In genomic region chr11:96287796-96288439, GRCh38 we compare ENCODE assay signal across 21 cellular contexts. TPM values are rescaled to one million over a fixed set of nuclear protein-coding genes. Genes with fewer than 3 reads are reported as not detected.
DNase-seq lines count a peak whose midpoint lies in the region; ATAC-seq and TF ChIP-seq lines count a peak whose summit lies in the region.
"Had no signal": no experiment of that assay in that cellular context is flagged by ENCODE, and none has a peak within 500 bp of the region (broad histone marks: within the 10 kb centered on the region; RNA-seq: fewer than 3 reads in every experiment).

No MANE protein-coding gene starts in this region.

- no peaks in the 10 kb centered on the region for H3K27me3 Mint-ChIP-seq in CD4-positive, alpha-beta memory T cell
- H3K27me3 Mint-ChIP-seq in activated T-helper 17 cell treated with anti-CD3 and anti-CD28 coated beads, Interleukin-2, amount 50 U/mL, for 72 hours = no peaks in the 10 kb centered on the region
- no peaks in the 10 kb centered on the region for H3K27me3 Mint-ChIP-seq in immature natural killer cell (ENCODE audit: low read depth in 3 of 3)

- no peak for TF ChIP-seq POLR2A in transverse colon (IDR thresholded peaks at IDR 0.05)

- in situ Hi-C loops in transverse colon (cut with MboI; ENCODE audit: low pct_ligation_motif_present in 1 of 4, low pct_unique_long_range_greater_than_20kb in 1 of 4, low sequenced_read_pairs in 3 of 4) = no loop called here

- WGBS in transverse colon (ENCODE audit: low coverage in 1 of 2), 2 donors = 83 to 88% methylated on average over 3 to 6 of the region's 6 CpGs

- TF ChIP-seq EP300 in transverse colon (IDR thresholded peaks at IDR 0.05; ENCODE audit: low read depth) = no peak

- CTCF ChIA-PET in CD4-positive, alpha-beta memory T cell (lab: Charles Lee; ENCODE audit: partially characterized antibody) = interaction anchor here (0.7 to 1.8 kb wide), 2 partner anchors 51 to 154 kb away, joined by 4 to 8 read pairs; no protein-coding TSS in a partner anchor

- H3K27me3 ChIP-seq in ACC112 (ENCODE audit: insufficient read depth, low read length) (no peaks in the 10 kb centered on the region), transverse colon (no peaks in the 10 kb centered on the region)
- no peaks in the 10 kb centered on the region for H3K27me3 ChIP-seq in CD4-positive, alpha-beta memory T cell (ENCODE audit: insufficient read depth, low read length)

- peaks cover 0 to 3% (median under 1%) of the 10 kb centered on the region in 8 donors for H3K9me3 Mint-ChIP-seq in CD4-positive, alpha-beta memory T cell
- H3K9me3 Mint-ChIP-seq in activated T-helper 17 cell treated with anti-CD3 and anti-CD28 coated beads, Interleukin-2, amount 50 U/mL, for 72 hours = peaks cover 3% of the 10 kb centered on the region
- no peaks in the 10 kb centered on the region for H3K9me3 Mint-ChIP-seq in immature natural killer cell

- peaks cover 76% of the 10 kb centered on the region for H3K79me2 ChIP-seq in ACC112 (ENCODE audit: control insufficient read depth, insufficient read depth, low read length, unreplicated experiment)

- H3K4me3 ChIP-seq in ACC112 (ENCODE audit: low read depth, low read length) (peak overlapping the region; percentile 28; the same call in 1 of the 2 replicates), transverse colon (no peak overlapping the region)
- no peak overlapping the region for H3K4me3 ChIP-seq in CD4-positive, alpha-beta memory T cell (ENCODE audit: low read length in 2 of 2)
- H3K4me3 ChIP-seq: prostate gland, skin epidermis had no signal

- no peak overlapping the region for H2AFZ ChIP-seq in ACC112 (ENCODE audit: low read length, unreplicated experiment)

- no peak for DNase-seq in CD4-positive, alpha-beta memory T cell
- peak; percentile 7 for DNase-seq in kidney glomerular epithelial cell (lab: John Stamatoyannopoulos, UW)
- no peak for DNase-seq in immature natural killer cell
- no peak for DNase-seq in NCI-H1048 (lab: John Stamatoyannopoulos, UW)
- DNase-seq in NCI-H82 (lab: John Stamatoyannopoulos, UW) = no peak
- DNase-seq in transverse colon = no peak
- DNase-seq: activated CD4-positive, CD25-positive, alpha-beta regulatory T cell; activated CD8-positive, alpha-beta memory T cell treated with anti-CD3 and anti-CD28 coated beads, Interleukin-2, amount 50 U/mL, for 4 hours; dermis blood vessel endothelial cell; EL; foreskin fibroblast; GOT3; Kasumi-1; mesendoderm; NCI-H1105; NCI-H526 had no signal

- intact Hi-C loops in CD4-positive, alpha-beta memory T cell (cut with micrococcal nuclease) = no loop called here
- intact Hi-C loops in transverse colon (cut with DNase I; ENCODE audit: low total_unique reads) = no loop called here

- H3K36me3 Mint-ChIP-seq in CD4-positive, alpha-beta memory T cell = peaks cover 11 to 13% of the 10 kb centered on the region in 2 donors
- H3K36me3 Mint-ChIP-seq in activated T-helper 17 cell treated with anti-CD3 and anti-CD28 coated beads, Interleukin-2, amount 50 U/mL, for 72 hours (ENCODE audit: low read depth) = peaks cover 28% of the 10 kb centered on the region
- peaks cover 0 to 15% (median 4%) of the 10 kb centered on the region in 3 donors for H3K36me3 Mint-ChIP-seq in immature natural killer cell

- POLR2A ChIA-PET in CD4-positive, alpha-beta memory T cell (lab: Charles Lee; ENCODE audit: partially characterized antibody) = interaction anchor here (1.9 kb wide), 1 partner anchor 55 kb away, joined by 5 read pairs; the partner anchor contains the start of gene MAML2

- H3K36me3 ChIP-seq in ACC112 (ENCODE audit: insufficient read depth, low read length) (peaks cover 10% of the 10 kb centered on the region), transverse colon (no peaks in the 10 kb centered on the region)
- H3K36me3 ChIP-seq in CD4-positive, alpha-beta memory T cell (ENCODE audit: insufficient read depth, low read length) = peaks cover 3% of the 10 kb centered on the region
- H3K36me3 ChIP-seq: prostate gland had no signal

- H3K27ac Mint-ChIP-seq in CD4-positive, alpha-beta memory T cell = peak overlapping the region in 5 of 7 donors; percentile 2 to 61 (median 25)
- peak overlapping the region; percentile 49 for H3K27ac Mint-ChIP-seq in activated T-helper 17 cell treated with anti-CD3 and anti-CD28 coated beads, Interleukin-2, amount 50 U/mL, for 72 hours
- H3K27ac Mint-ChIP-seq in immature natural killer cell = no peak overlapping the region

- H3K27ac ChIP-seq in ACC112 (ENCODE audit: low read depth, low read length) (peak overlapping the region; percentile 87), transverse colon (no peak overlapping the region)
- no peak overlapping the region for H3K27ac ChIP-seq in CD4-positive, alpha-beta memory T cell (ENCODE audit: low read depth, low read length)
- H3K27ac ChIP-seq: prostate gland, skin epidermis had no signal

- no peaks in the 10 kb centered on the region for H3K9me3 ChIP-seq in CD4-positive, alpha-beta memory T cell (ENCODE audit: control insufficient read depth in 1 of 2, low read length in 2 of 2)
- no peaks in the 10 kb centered on the region for H3K9me3 ChIP-seq in transverse colon
- H3K9me3 ChIP-seq: prostate gland had no signal

- H3K4me1 ChIP-seq in ACC112 (ENCODE audit: control insufficient read depth, insufficient read depth, low read length, unreplicated experiment) (peaks cover 47% of the 10 kb centered on the region), transverse colon (peaks cover 10 to 43% (median 24%) of the 10 kb centered on the region in 4 donors)
- H3K4me1 ChIP-seq in CD4-positive, alpha-beta memory T cell (ENCODE audit: insufficient read depth, low read length) = peaks cover 52% of the 10 kb centered on the region
- H3K4me1 ChIP-seq: prostate gland had no signal

- no peak for ATAC-seq in activated T-helper 17 cell treated with anti-CD3 and anti-CD28 coated beads, Interleukin-2, amount 50 U/mL, for 72 hours (replicated peaks)

- TF ChIP-seq CTCF in transverse colon (IDR thresholded peaks at IDR 0.05) = no peak

- peaks cover 47 to 77% (median 60%) of the 10 kb centered on the region in 4 donors for H3K4me1 Mint-ChIP-seq in CD4-positive, alpha-beta memory T cell
- peaks cover 42% of the 10 kb centered on the region for H3K4me1 Mint-ChIP-seq in activated T-helper 17 cell treated with anti-CD3 and anti-CD28 coated beads, Interleukin-2, amount 50 U/mL, for 72 hours
- peaks cover 19 to 39% of the 10 kb centered on the region in 2 donors for H3K4me1 Mint-ChIP-seq in immature natural killer cell

- peak overlapping the region in 3 of 8 donors; percentile 4 to 61 (median 9) for H3K4me3 Mint-ChIP-seq in CD4-positive, alpha-beta memory T cell
- H3K4me3 Mint-ChIP-seq in activated T-helper 17 cell treated with anti-CD3 and anti-CD28 coated beads, Interleukin-2, amount 50 U/mL, for 72 hours = peak overlapping the region; percentile 63
- H3K4me3 Mint-ChIP-seq in immature natural killer cell = no peak overlapping the region
- H3K4me3 Mint-ChIP-seq: neural crest cell had no signal

RNA-seq across cellular contexts. Expression of gene MAML2, which starts 55.1 kb away (rescaled TPM):
- total RNA-seq in CD4-positive, alpha-beta memory T cell = 10 to 100 TPM; 37.5 to 38.3 TPM
- 10 to 100 TPM in 1 of 2 donors, 1 to 10 TPM in 1; 1.6 to 13.4 TPM for polyA plus RNA-seq in CD4-positive, alpha-beta memory T cell
- 10 to 100 TPM; 11.2 to 17.4 TPM for total RNA-seq in activated T-helper 17 cell treated with anti-CD3 and anti-CD28 coated beads, Interleukin-2, amount 50 U/mL, for 72 hours
- 1 to 10 TPM in 2 of 3 donors, under 1 TPM in 1; 0.26 to 4.5 (median 1.1) TPM for polyA plus RNA-seq in immature natural killer cell
- total RNA-seq in transverse colon = 10 to 100 TPM; 15.9 to 31.9 (median 24.9) TPM

Comparison
In these comparisons a context has a peak if more than half of its experiments do, and no peak if none do; other contexts are left out.
1. H3K27ac Mint-ChIP-seq: peak in CD4-positive, alpha-beta memory T cell (5 of 7) and activated T-helper 17 cell treated with anti-CD3 and anti-CD28 coated beads, Interleukin-2, amount 50 U/mL, for 72 hours (single experiment); none in immature natural killer cell (0 of 6).